Comparison of ENCODE assay signal across 23 cellular contexts in the genomic region with DNA sequence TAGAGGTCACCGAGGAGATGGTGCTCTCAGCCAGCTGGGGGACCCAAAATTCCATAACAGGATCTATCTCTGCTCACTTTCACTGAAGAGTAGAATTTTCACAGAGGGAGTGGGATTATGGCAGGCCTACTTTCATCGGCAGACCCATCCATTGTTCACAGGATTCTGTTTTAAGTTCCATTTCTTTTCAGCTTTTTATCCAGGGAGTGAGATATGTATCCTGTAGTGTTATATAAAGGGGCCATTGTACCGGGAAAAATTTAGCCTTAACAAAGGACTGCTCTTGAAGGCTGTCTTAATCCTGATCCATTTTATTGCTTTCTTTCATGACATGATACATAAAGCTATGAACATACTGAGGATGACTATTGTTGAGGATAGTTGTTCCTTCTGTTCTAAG.
DNase-seq lines count a peak whose midpoint lies in the region; ATAC-seq, FAIRE-seq and TF ChIP-seq lines count a peak whose summit lies in the region.
"Had no signal": no experiment of that assay in that cellular context is flagged by ENCODE, and none has a peak within 500 bp of the region (broad histone marks: within the 10 kb centered on the region; RNA-seq: fewer than 3 reads in every experiment).

No MANE protein-coding gene starts in this region.

- TF ChIP-seq RAD21 in H1 (IDR thresholded peaks at IDR 0.05 in 1 of 2, conservative IDR thresholded peaks at IDR 0.05 in 1 of 2; ENCODE audit: low read depth in 2 of 2, low read length in 2 of 2): no peak

- H3K23ac ChIP-seq in H1 (ENCODE audit: insufficient read length): no peak overlapping the region

- H2BK20ac ChIP-seq in H1 (ENCODE audit: low read length): no peak overlapping the region

- POLR2A ChIA-PET in H1 (lab: Charles Lee; ENCODE audit: partially characterized antibody): no interaction called here

- H3K9me3 ChIP-seq in H1 (ENCODE audit: insufficient read depth in 2 of 2, low read depth in 1 of 2, low read length in 1 of 2) (0 out of 4 replicates have a peak, but pooled peaks cover 0 to 2% of the 10 kb centered on the region in 2 experiments), neural progenitor cell (ENCODE audit: low read depth) (no peaks in the 10 kb centered on the region)
- H3K9me3 ChIP-seq: BE2C had no signal

- H3K9me3 Mint-ChIP-seq in neural progenitor cell (peaks cover 20% of the 10 kb centered on the region), type B pancreatic cell (peaks cover 4% of the 10 kb centered on the region)
- H3K9me3 Mint-ChIP-seq in stimulated activated naive CD8-positive, alpha-beta T cell treated with anti-CD3 and anti-CD28 coated beads, Interleukin-15, amount 100 ng/mL, for 72 hours: peaks cover 5 to 18% of the 10 kb centered on the region in 2 donors

- H3K27ac Mint-ChIP-seq in neural progenitor cell (peak overlapping the region; percentile 94), type B pancreatic cell (no peak overlapping the region)
- H3K27ac Mint-ChIP-seq in stimulated activated naive CD8-positive, alpha-beta T cell treated with anti-CD3 and anti-CD28 coated beads, Interleukin-15, amount 100 ng/mL, for 72 hours: no peak overlapping the region
- H3K27ac Mint-ChIP-seq: CD4-positive, CD25-positive, alpha-beta regulatory T cell; CD8-positive, alpha-beta memory T cell; HFFc6 had no signal

- no peak for TF ChIP-seq POLR2A in H1 (IDR thresholded peaks at IDR 0.05; ENCODE audit: control extremely low read depth in 1 of 2, low read depth in 2 of 2, low read length in 2 of 2)

- H3K4me3 ChIP-seq in H1 (ENCODE audit: extremely low read depth in 1 of 4, insufficient read depth in 2 of 4, low read depth in 3 of 4, low read length in 4 of 4): no peak overlapping the region
- no peak overlapping the region for H3K4me3 ChIP-seq in neural progenitor cell
- H3K4me3 ChIP-seq: GM23248 had no signal

- no peak overlapping the region for H4K8ac ChIP-seq in H1 (ENCODE audit: extremely low read depth, insufficient read depth, low read length)

- no peak for ATAC-seq in stimulated activated naive CD8-positive, alpha-beta T cell treated with anti-CD3 and anti-CD28 coated beads, Interleukin-15, amount 100 ng/mL, for 72 hours
- ATAC-seq: HCT116 had no signal

- no peak for TF ChIP-seq EP300 in H1 (IDR thresholded peaks at IDR 0.05; ENCODE audit: borderline replicate concordance in 1 of 2, low read depth in 2 of 2, low read length in 2 of 2)

- no peaks in the 10 kb centered on the region for H4K20me1 ChIP-seq in H1 (replicated peaks in 1 of 2; ENCODE audit: control insufficient read depth in 1 of 2, insufficient read depth in 2 of 2, low read length in 2 of 2)
- no peaks in the 10 kb centered on the region for H4K20me1 ChIP-seq in neural progenitor cell (ENCODE audit: low read depth)

- peaks cover 3% of the 10 kb centered on the region for H3K27me3 Mint-ChIP-seq in neural progenitor cell (ENCODE audit: insufficient read depth, low read depth)
- H3K27me3 Mint-ChIP-seq in type B pancreatic cell: no peaks in the 10 kb centered on the region
- no peaks in the 10 kb centered on the region for H3K27me3 Mint-ChIP-seq in stimulated activated naive CD8-positive, alpha-beta T cell treated with anti-CD3 and anti-CD28 coated beads, Interleukin-15, amount 100 ng/mL, for 72 hours
- H3K27me3 Mint-ChIP-seq: CD4-positive, CD25-positive, alpha-beta regulatory T cell; CD8-positive, alpha-beta memory T cell had no signal

- H3F3A ChIP-seq in neural progenitor cell (ENCODE audit: low read depth): no peaks in the 10 kb centered on the region

- in situ Hi-C loops in SK-MEL-5 (cut with HindIII; ENCODE audit: low pct_unique_long_range_greater_than_20kb, low sequenced_read_pairs): no loop called here

- DNase-seq in SK-MEL-5 (ENCODE audit: low read depth, low spot score) (peak; percentile 23), H1 (ENCODE audit: low read depth in 1 of 2, low spot score in 2 of 2) (no peak), neural progenitor cell (ENCODE audit: low spot score) (peak; percentile 35), type B pancreatic cell (ENCODE audit: extremely low spot score, unreplicated experiment) (no peak), DMS79 treated with DMSO at 0.1 percent for 48 hours (lab: John Stamatoyannopoulos, UW) (no peak)
- no peak for DNase-seq in stimulated activated naive CD8-positive, alpha-beta T cell treated with anti-CD3 and anti-CD28 coated beads, Interleukin-15, amount 100 ng/mL, for 72 hours
- DNase-seq: ACHN; BE2C; C1 segment of cervical spinal cord; CD4-positive, CD25-positive, alpha-beta regulatory T cell; CD8-positive, alpha-beta memory T cell; COR-L47; DMS 273 treated with DMSO at 0.1 percent for 48 hours; DMS53; GM23248; HFFc6; IMR-90 had no signal

- H3K56ac ChIP-seq in H1 (replicated peaks; ENCODE audit: insufficient read length, low read depth, low read length): no peak overlapping the region

- H3K4me2 ChIP-seq in H1 (ENCODE audit: insufficient read depth in 1 of 2, low read depth in 2 of 2, low read length in 2 of 2) (no peak overlapping the region), neural progenitor cell (no peak overlapping the region)

- no peak overlapping the region for H3K14ac ChIP-seq in H1 (ENCODE audit: insufficient read length)

- no peak overlapping the region for H2BK12ac ChIP-seq in H1 (ENCODE audit: low read depth, low read length)

- H3K36me3 Mint-ChIP-seq in neural progenitor cell (peaks cover 2% of the 10 kb centered on the region), type B pancreatic cell (no peaks in the 10 kb centered on the region)
- H3K36me3 Mint-ChIP-seq: CD4-positive, CD25-positive, alpha-beta regulatory T cell had no signal

- H2AK5ac ChIP-seq in H1 (ENCODE audit: low read depth, low read length): no peak overlapping the region

- H3K4me1 ChIP-seq in H1 (replicated peaks in 1 of 4; ENCODE audit: control insufficient read depth in 3 of 4, insufficient read depth in 4 of 4, low read length in 3 of 4) (no peaks in the 10 kb centered on the region), neural progenitor cell (peaks cover 8% of the 10 kb centered on the region)
- H3K4me1 ChIP-seq: BE2C had no signal

- peaks cover 17% of the 10 kb centered on the region for H3K4me1 Mint-ChIP-seq in neural progenitor cell
- H3K4me1 Mint-ChIP-seq in type B pancreatic cell (ENCODE audit: unreplicated experiment): no peaks in the 10 kb centered on the region
- H3K4me1 Mint-ChIP-seq in stimulated activated naive CD8-positive, alpha-beta T cell treated with anti-CD3 and anti-CD28 coated beads, Interleukin-15, amount 100 ng/mL, for 72 hours: no peaks in the 10 kb centered on the region
- H3K4me1 Mint-ChIP-seq: CD4-positive, CD25-positive, alpha-beta regulatory T cell; CD8-positive, alpha-beta memory T cell had no signal

- FAIRE-seq in H1 (lab: Jason Lieb, UNC): no peak
- FAIRE-seq: A204.1, G401.6, GM12891, H54, HTR-8/SVneo had no signal

- WGBS in H1 (ENCODE audit: extremely low coverage in 1 of 2, insufficient coverage in 1 of 2, insufficient read length in 1 of 2, insufficient replicate concordance in 2 of 2, low coverage in 1 of 2, low lambda C conversion rate in 2 of 2, missing lambda C conversion rate in 1 of 2), 2 experiments: 88% methylated on average over 3 of the region's 3 CpGs; no CpG with 5 or more reads in 1 of the 2 experiments

- H3K4me3 Mint-ChIP-seq in neural progenitor cell (no peak overlapping the region), type B pancreatic cell (no peak overlapping the region)
- H3K4me3 Mint-ChIP-seq in stimulated activated naive CD8-positive, alpha-beta T cell treated with anti-CD3 and anti-CD28 coated beads, Interleukin-15, amount 100 ng/mL, for 72 hours: no peak overlapping the region
- H3K4me3 Mint-ChIP-seq: CD4-positive, CD25-positive, alpha-beta regulatory T cell; CD8-positive, alpha-beta memory T cell; HFFc6 had no signal

- H4K5ac ChIP-seq in H1 (ENCODE audit: insufficient read length, low read depth, low read length): no peak overlapping the region

- H3K79me2 ChIP-seq in H1 (ENCODE audit: control insufficient read depth in 1 of 2, insufficient read depth in 2 of 2, low read length in 2 of 2) (no peaks in the 10 kb centered on the region), neural progenitor cell (ENCODE audit: low read depth) (no peaks in the 10 kb centered on the region)

- no peak overlapping the region for H4K91ac ChIP-seq in H1 (replicated peaks; ENCODE audit: insufficient read length, low read length)

- no peaks in the 10 kb centered on the region for H3K79me1 ChIP-seq in H1 (ENCODE audit: low read depth, low read length)

- no peaks in the 10 kb centered on the region for H3K36me3 ChIP-seq in H1 (ENCODE audit: control insufficient read depth in 2 of 4, insufficient read depth in 4 of 4, low read length in 3 of 4)
- no peaks in the 10 kb centered on the region for H3K36me3 ChIP-seq in neural progenitor cell
- H3K36me3 ChIP-seq: BE2C had no signal

- no peak overlapping the region for H2BK120ac ChIP-seq in H1 (replicated peaks; ENCODE audit: low read depth, low read length)

- H3K27ac ChIP-seq in H1 (ENCODE audit: low read depth, low read length) (no peak overlapping the region), neural progenitor cell (no peak overlapping the region)
- H3K27ac ChIP-seq: GM23248 had no signal

- H3K18ac ChIP-seq in H1 (ENCODE audit: extremely low read depth, low read length): no peak overlapping the region

- no peak overlapping the region for H3K9ac ChIP-seq in H1 (replicated peaks in 1 of 4; ENCODE audit: extremely low read depth in 1 of 4, low read depth in 3 of 4, low read length in 3 of 4)
- H3K9ac ChIP-seq in neural progenitor cell: no peak overlapping the region
- H3K9ac ChIP-seq: GM23248 had no signal

- no peaks in the 10 kb centered on the region for H3K23me2 ChIP-seq in H1 (ENCODE audit: low read depth, low read length)

- no peak for TF ChIP-seq CTCF in H1 (IDR thresholded peaks at IDR 0.05; ENCODE audit: control extremely low read depth in 1 of 3, insufficient read depth in 1 of 3, low read depth in 1 of 3, low read length in 3 of 3)
- TF ChIP-seq CTCF in neural progenitor cell (IDR thresholded peaks at IDR 0.05): no peak
- no peak for TF ChIP-seq CTCF in type B pancreatic cell (conservative IDR thresholded peaks at IDR 0.05)

- H2BK5ac ChIP-seq in H1 (ENCODE audit: low read depth, low read length): no peak overlapping the region

- H2AFZ ChIP-seq in H1 (ENCODE audit: low read length): 0 out of 2 replicates have a peak overlapping the region, but pooled peaks have one; percentile 22
- no peak overlapping the region for H2AFZ ChIP-seq in neural progenitor cell (replicated peaks)
- H2AFZ ChIP-seq: GM23248 had no signal

- no peak overlapping the region for H2BK15ac ChIP-seq in H1 (ENCODE audit: low read length)

- H3K4ac ChIP-seq in H1 (replicated peaks; ENCODE audit: insufficient read length, low read depth, low read length): no peak overlapping the region

- H3K27me3 ChIP-seq in H1 (replicated peaks in 1 of 4; ENCODE audit: control insufficient read depth in 3 of 4, extremely low read depth in 1 of 4, insufficient read depth in 3 of 4, low read length in 3 of 4): peaks cover 0 to 4% (median 0%) of the 10 kb centered on the region in 4 experiments; a peak in 1 of 7 replicates
- H3K27me3 ChIP-seq in neural progenitor cell: no peaks in the 10 kb centered on the region
- H3K27me3 ChIP-seq: BE2C had no signal

- CTCF ChIA-PET in H1 (lab: Charles Lee; ENCODE audit: partially characterized antibody): interaction anchor here (0.5 to 2.0 kb wide), 3 partner anchors 8 to 216 kb away, joined by 3 to 7 read pairs (median 3); no protein-coding TSS in a partner anchor

Comparison
In these comparisons a context has a peak if more than half of its experiments do, and no peak if none do; other contexts are left out.
1. DNase-seq: peak in SK-MEL-5 (single experiment) and neural progenitor cell (single experiment); none in H1 (0 of 2), type B pancreatic cell (single experiment), stimulated activated naive CD8-positive, alpha-beta T cell treated with anti-CD3 and anti-CD28 coated beads, Interleukin-15, amount 100 ng/mL, for 72 hours (0 of 2) and DMS79 treated with DMSO at 0.1 percent for 48 hours (single experiment).